In genomic region chr2:136254681-136255080, GRCh38 we compare ENCODE assay signal across 14 cellular contexts.
DNase-seq lines count a peak whose midpoint lies in the region; ATAC-seq and TF ChIP-seq lines count a peak whose summit lies in the region.
"Had no signal": no experiment of that assay in that cellular context is flagged by ENCODE, and none has a peak within 500 bp of the region (broad histone marks: within the 10 kb centered on the region; RNA-seq: fewer than 3 reads in every experiment).

No MANE protein-coding gene starts in this region.

- peak; percentile 32 for DNase-seq in GM12865 (ENCODE audit: low read depth)
- peak; percentile 30 for DNase-seq in germinal center (ENCODE audit: low spot score)
- no peak for DNase-seq in NK-92 treated with Interleukin-12 subunit alpha and Interleukin-12 subunit beta, amount 100 ng/mL, for 24 hours (lab: John Stamatoyannopoulos, UW)
- no peak for DNase-seq in LoVo (ENCODE audit: low spot score)
- no peak for DNase-seq in body of pancreas
- no peak for DNase-seq in globus pallidus (ENCODE audit: low spot score)
- DNase-seq: activated CD4-positive, alpha-beta T cell treated with anti-CD3 and anti-CD28 coated beads for 1 hour; NCI-H1105; NCI-H446; stimulated activated CD4-positive, alpha-beta T cell treated with anti-CD3 and anti-CD28 coated beads, Interleukin-2, amount 100 ng/mL, for 48 hours had no signal

- H3K36me3 ChIP-seq in body of pancreas (replicated peaks in 1 of 2; ENCODE audit: insufficient read depth in 1 of 2, low read depth in 2 of 2), result no peaks in the 10 kb centered on the region
- H3K36me3 ChIP-seq: vagina had no signal

- H3K9me3 ChIP-seq in body of pancreas, result no peaks in the 10 kb centered on the region
- H3K9me3 ChIP-seq: vagina had no signal

- ATAC-seq in GM19351 (IDR thresholded peaks at IDR 0.05; ENCODE audit: unreplicated experiment) (peak; percentile 42), HG03064 (IDR thresholded peaks at IDR 0.05; ENCODE audit: low read depth, unreplicated experiment) (peak; percentile 43), body of pancreas (no peak)
- ATAC-seq: left lobe of liver had no signal

- TF ChIP-seq CTCF in GM12865 (IDR thresholded peaks at IDR 0.05; ENCODE audit: insufficient read depth, low read depth, low read length, missing control alignments) (no peak), body of pancreas (IDR thresholded peaks at IDR 0.05) (no peak)

- intact Hi-C loops in body of pancreas (cut with DNase I), result no loop called here

- H3K4me1 ChIP-seq in body of pancreas, result no peaks in the 10 kb centered on the region
- H3K4me1 ChIP-seq: vagina had no signal

- H3K27ac ChIP-seq in body of pancreas, result no peak overlapping the region
- H3K27ac ChIP-seq: vagina had no signal

- 50 to 52% methylated on average over 3 of the region's 3 CpGs for WGBS in body of pancreas, 2 donors

- no peak for TF ChIP-seq POLR2A in body of pancreas (IDR thresholded peaks at IDR 0.05)

- H3K4me3 ChIP-seq in GM12865 (ENCODE audit: low read depth, low read length) (no peak overlapping the region), body of pancreas (no peak overlapping the region)
- H3K4me3 ChIP-seq: vagina had no signal

- H3K27me3 ChIP-seq in body of pancreas, result no peaks in the 10 kb centered on the region
- H3K27me3 ChIP-seq: vagina had no signal

Comparison
In these comparisons a context has a peak if more than half of its experiments do, and no peak if none do; other contexts are left out.
1. DNase-seq: peak in GM12865 (single experiment) and germinal center (single experiment); none in NK-92 treated with Interleukin-12 subunit alpha and Interleukin-12 subunit beta, amount 100 ng/mL, for 24 hours (single experiment), LoVo (single experiment), body of pancreas (0 of 4) and globus pallidus (single experiment).